Comparison of ENCODE assay signal across 1 cellular context in genomic region chr1:228457017-228457395, GRCh38.
TF ChIP-seq lines count a peak whose summit lies in the region.

No MANE protein-coding gene starts in this region.

TF ChIP-seq in IMR-90, 13 proteins besides CTCF, POLR2A, EP300 and RAD21 (continued from another document):
- TF ChIP-seq BHLHE40 (IDR thresholded peaks at IDR 0.05; ENCODE audit: low read depth, low read length) (no peak), ELK1 (IDR thresholded peaks at IDR 0.05; ENCODE audit: borderline replicate concordance, low read depth, low read length) (no peak), CEBPB (IDR thresholded peaks at IDR 0.05; ENCODE audit: low read depth, low read length) (no peak), FOS (IDR thresholded peaks at IDR 0.05; ENCODE audit: low read depth, low read length) (no peak), MAFK (IDR thresholded peaks at IDR 0.05; ENCODE audit: low read depth, low read length) (no peak), USF2 (IDR thresholded peaks at IDR 0.05; ENCODE audit: low read depth, low read length) (no peak), MAZ (IDR thresholded peaks at IDR 0.05; ENCODE audit: borderline replicate concordance, low read depth, low read length) (no peak)
